Comparison of ENCODE assay signal across 1 cellular context in genomic region chr10:8424555-8425201, GRCh38.
TF ChIP-seq lines count a peak whose summit lies in the region.

No MANE protein-coding gene starts in this region.

TF ChIP-seq in SK-N-SH, 30 proteins besides CTCF, POLR2A, EP300 and RAD21 (continued from another document):
- TF ChIP-seq, protein P1, sequence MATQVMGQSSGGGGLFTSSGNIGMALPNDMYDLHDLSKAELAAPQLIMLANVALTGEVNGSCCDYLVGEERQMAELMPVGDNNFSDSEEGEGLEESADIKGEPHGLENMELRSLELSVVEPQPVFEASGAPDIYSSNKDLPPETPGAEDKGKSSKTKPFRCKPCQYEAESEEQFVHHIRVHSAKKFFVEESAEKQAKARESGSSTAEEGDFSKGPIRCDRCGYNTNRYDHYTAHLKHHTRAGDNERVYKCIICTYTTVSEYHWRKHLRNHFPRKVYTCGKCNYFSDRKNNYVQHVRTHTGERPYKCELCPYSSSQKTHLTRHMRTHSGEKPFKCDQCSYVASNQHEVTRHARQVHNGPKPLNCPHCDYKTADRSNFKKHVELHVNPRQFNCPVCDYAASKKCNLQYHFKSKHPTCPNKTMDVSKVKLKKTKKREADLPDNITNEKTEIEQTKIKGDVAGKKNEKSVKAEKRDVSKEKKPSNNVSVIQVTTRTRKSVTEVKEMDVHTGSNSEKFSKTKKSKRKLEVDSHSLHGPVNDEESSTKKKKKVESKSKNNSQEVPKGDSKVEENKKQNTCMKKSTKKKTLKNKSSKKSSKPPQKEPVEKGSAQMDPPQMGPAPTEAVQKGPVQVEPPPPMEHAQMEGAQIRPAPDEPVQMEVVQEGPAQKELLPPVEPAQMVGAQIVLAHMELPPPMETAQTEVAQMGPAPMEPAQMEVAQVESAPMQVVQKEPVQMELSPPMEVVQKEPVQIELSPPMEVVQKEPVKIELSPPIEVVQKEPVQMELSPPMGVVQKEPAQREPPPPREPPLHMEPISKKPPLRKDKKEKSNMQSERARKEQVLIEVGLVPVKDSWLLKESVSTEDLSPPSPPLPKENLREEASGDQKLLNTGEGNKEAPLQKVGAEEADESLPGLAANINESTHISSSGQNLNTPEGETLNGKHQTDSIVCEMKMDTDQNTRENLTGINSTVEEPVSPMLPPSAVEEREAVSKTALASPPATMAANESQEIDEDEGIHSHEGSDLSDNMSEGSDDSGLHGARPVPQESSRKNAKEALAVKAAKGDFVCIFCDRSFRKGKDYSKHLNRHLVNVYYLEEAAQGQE (IDR thresholded peaks at IDR 0.05; ENCODE audit: low read depth, low read length), result no peak
- TF ChIP-seq MEF2A (IDR thresholded peaks at IDR 0.05; ENCODE audit: borderline replicate concordance, low read depth) (no peak), RFX5 (IDR thresholded peaks at IDR 0.05; ENCODE audit: low read length) (no peak), POLR2AphosphoS5 (IDR thresholded peaks at IDR 0.05; ENCODE audit: low read depth, low read length) (no peak), EZH2phosphoT487 (IDR thresholded peaks at IDR 0.05; ENCODE audit: borderline replicate concordance, low read depth) (no peak), ELF1 (IDR thresholded peaks at IDR 0.05) (no peak), GABPA (IDR thresholded peaks at IDR 0.05; ENCODE audit: low read depth) (no peak), FOXJ3 (CRISPR knock-in tag; IDR thresholded peaks at IDR 0.05) (no peak)
